Comparison of ENCODE assay signal across 17 cellular contexts in genomic region chr13:74205313-74205690, GRCh38.
"Had no signal": no experiment of that assay in that cellular context is flagged by ENCODE, and none has a peak within 500 bp of the region (broad histone marks: within the 10 kb centered on the region; RNA-seq: fewer than 3 reads in every experiment).

No MANE protein-coding gene starts in this region.

- DNase-seq: activated B cell treated with CpG ODN at 0.5 μM for 24 hours; activated CD4-positive, alpha-beta T cell treated with anti-CD3 and anti-CD28 coated beads for 4 hours; activated CD8-positive, alpha-beta T cell treated with anti-CD3 and anti-CD28 coated beads for 36 hours; activated T-cell treated with anti-CD3 and anti-CD28 coated beads, Interleukin-2, amount 50 U/mL, for 4 hours; caudate nucleus; dorsolateral prefrontal cortex; left cardiac atrium; psoas muscle; right cardiac atrium; stimulated activated CD4-positive, alpha-beta T cell treated with anti-CD3 and anti-CD28 coated beads, Interleukin-4, amount 100 ng/mL, for 24 hours; upper lobe of right lung had no signal

- H3K4me3 ChIP-seq: dorsolateral prefrontal cortex, hepatocyte, psoas muscle, thoracic aorta, upper lobe of right lung had no signal

- H3K27me3 ChIP-seq: dorsolateral prefrontal cortex, foreskin keratinocyte, hepatocyte, upper lobe of right lung had no signal

- FAIRE-seq: colon had no signal

- H3K4me1 ChIP-seq: upper lobe of right lung had no signal

- H2AFZ ChIP-seq: hepatocyte had no signal

- H3K4me3 Mint-ChIP-seq: activated B cell treated with CpG ODN at 0.5 μM for 24 hours; activated CD8-positive, alpha-beta T cell treated with anti-CD3 and anti-CD28 coated beads for 36 hours; activated naive CD4-positive, alpha-beta T cell treated with anti-CD3 and anti-CD28 coated beads, Interleukin-2, amount 50 U/mL, for 24 hours; activated T-cell treated with anti-CD3 and anti-CD28 coated beads, Interleukin-2, amount 50 U/mL, for 4 hours; stimulated activated effector memory CD8-positive, alpha-beta T cell treated with anti-CD3 and anti-CD28 coated beads, Interleukin-12 subunit alpha, Interleukin-12 subunit beta, amount 100 ng/mL, for 72 hours had no signal

- H3K27ac Mint-ChIP-seq: activated B cell treated with CpG ODN at 0.5 μM for 24 hours; activated CD8-positive, alpha-beta T cell treated with anti-CD3 and anti-CD28 coated beads for 36 hours; activated naive CD4-positive, alpha-beta T cell treated with anti-CD3 and anti-CD28 coated beads, Interleukin-2, amount 50 U/mL, for 24 hours; stimulated activated effector memory CD8-positive, alpha-beta T cell treated with anti-CD3 and anti-CD28 coated beads, Interleukin-12 subunit alpha, Interleukin-12 subunit beta, amount 100 ng/mL, for 72 hours had no signal

- H3K4me1 Mint-ChIP-seq: activated B cell treated with CpG ODN at 0.5 μM for 24 hours; activated naive CD4-positive, alpha-beta T cell treated with anti-CD3 and anti-CD28 coated beads, Interleukin-2, amount 50 U/mL, for 24 hours; stimulated activated effector memory CD8-positive, alpha-beta T cell treated with anti-CD3 and anti-CD28 coated beads, Interleukin-12 subunit alpha, Interleukin-12 subunit beta, amount 100 ng/mL, for 72 hours had no signal

- H3K36me3 ChIP-seq: thoracic aorta, upper lobe of right lung had no signal

- H3K27me3 Mint-ChIP-seq: activated CD8-positive, alpha-beta T cell treated with anti-CD3 and anti-CD28 coated beads for 36 hours; activated naive CD4-positive, alpha-beta T cell treated with anti-CD3 and anti-CD28 coated beads, Interleukin-2, amount 50 U/mL, for 24 hours had no signal

- H3K27ac ChIP-seq: dorsolateral prefrontal cortex, foreskin keratinocyte, hepatocyte, psoas muscle, upper lobe of right lung had no signal

- H3K9me3 Mint-ChIP-seq: activated B cell treated with CpG ODN at 0.5 μM for 24 hours; activated CD8-positive, alpha-beta T cell treated with anti-CD3 and anti-CD28 coated beads for 36 hours; activated T-cell treated with anti-CD3 and anti-CD28 coated beads, Interleukin-2, amount 50 U/mL, for 4 hours; stimulated activated effector memory CD8-positive, alpha-beta T cell treated with anti-CD3 and anti-CD28 coated beads, Interleukin-12 subunit alpha, Interleukin-12 subunit beta, amount 100 ng/mL, for 72 hours had no signal

- H3K79me2 ChIP-seq: hepatocyte had no signal

- H3K9me3 ChIP-seq: psoas muscle, thoracic aorta, upper lobe of right lung had no signal

- H3K4me2 ChIP-seq: hepatocyte had no signal

- H3K36me3 Mint-ChIP-seq: stimulated activated effector memory CD8-positive, alpha-beta T cell treated with anti-CD3 and anti-CD28 coated beads, Interleukin-12 subunit alpha, Interleukin-12 subunit beta, amount 100 ng/mL, for 72 hours had no signal
